In genomic region chr6:48426636-48427035, GRCh38 we compare ENCODE assay signal across 16 cellular contexts.
DNase-seq lines count a peak whose midpoint lies in the region; ATAC-seq and TF ChIP-seq lines count a peak whose summit lies in the region.
"Had no signal": no experiment of that assay in that cellular context is flagged by ENCODE, and none has a peak within 500 bp of the region (broad histone marks: within the 10 kb centered on the region; RNA-seq: fewer than 3 reads in every experiment).

No MANE protein-coding gene starts in this region.

- H3K36me3 ChIP-seq in heart right ventricle: no peaks in the 10 kb centered on the region

- H3K27ac Mint-ChIP-seq in HFFc6: peak overlapping the region; percentile 77
- H3K27ac Mint-ChIP-seq in stimulated activated memory B cell treated with anti-CD40 and anti-IgM and Interleukin-4, amounts not matched to agents 10 μg/mL and 1 μg/mL and 100 μg/mL, for 72 hours: no peak overlapping the region
- no peak overlapping the region for H3K27ac Mint-ChIP-seq in progenitor cell of endocrine pancreas
- H3K27ac Mint-ChIP-seq: type B pancreatic cell, WTC11 had no signal

- H3K27me3 ChIP-seq in heart right ventricle: no peaks in the 10 kb centered on the region

- DNase-seq in AG04449 (ENCODE audit: low read depth, low spot score) (peak; percentile 38), HFFc6 (peak; percentile 93), amniotic stem cell (lab: John Stamatoyannopoulos, UW) (peak; percentile 4), fibroblast of villous mesenchyme (ENCODE audit: low read depth) (peak; percentile 92), heart right ventricle (no peak), progenitor cell of endocrine pancreas (ENCODE audit: low spot score, unreplicated experiment) (no peak), GDM1 (lab: John Stamatoyannopoulos, UW) (no peak)
- DNase-seq: activated naive CD4-positive, alpha-beta T cell treated with anti-CD3 and anti-CD28 coated beads, Interleukin-2, amount 50 U/mL, for 16 hours; AML-193; cortex of kidney; KG1; NCI-H2029 treated with DMSO at 0.1 percent for 48 hours; stimulated activated CD4-positive, alpha-beta T cell treated with anti-CD3 and anti-CD28 coated beads, Interleukin-2, amount 100 ng/mL, for 24 hours had no signal

- H3K4me3 ChIP-seq in AG04449 (ENCODE audit: low read depth, low read length): no peak overlapping the region
- no peak overlapping the region for H3K4me3 ChIP-seq in fibroblast of villous mesenchyme (ENCODE audit: low read depth, low read length)
- no peak overlapping the region for H3K4me3 ChIP-seq in heart right ventricle

- TF ChIP-seq CTCF in AG04449 (IDR thresholded peaks at IDR 0.05; ENCODE audit: insufficient read depth, low read length, missing control alignments): no peak
- TF ChIP-seq CTCF in HFFc6 (IDR thresholded peaks at IDR 0.05): no peak
- TF ChIP-seq CTCF in fibroblast of villous mesenchyme (IDR thresholded peaks at IDR 0.05; ENCODE audit: insufficient read depth, low read depth, low read length): no peak
- no peak for TF ChIP-seq CTCF in heart right ventricle (IDR thresholded peaks at IDR 0.05)
- no peak for TF ChIP-seq CTCF in progenitor cell of endocrine pancreas (IDR thresholded peaks at IDR 0.05; ENCODE audit: unreplicated experiment)

- H3K4me3 Mint-ChIP-seq in HFFc6 (peak overlapping the region; percentile 44), progenitor cell of endocrine pancreas (ENCODE audit: low read depth) (no peak overlapping the region)
- no peak overlapping the region for H3K4me3 Mint-ChIP-seq in stimulated activated memory B cell treated with anti-CD40 and anti-IgM and Interleukin-4, amounts not matched to agents 10 μg/mL and 1 μg/mL and 100 μg/mL, for 72 hours
- H3K4me3 Mint-ChIP-seq: type B pancreatic cell, WTC11 had no signal

- no peaks in the 10 kb centered on the region for H3K9me3 Mint-ChIP-seq in HFFc6
- peaks cover 5% of the 10 kb centered on the region for H3K9me3 Mint-ChIP-seq in stimulated activated memory B cell treated with anti-CD40 and anti-IgM and Interleukin-4, amounts not matched to agents 10 μg/mL and 1 μg/mL and 100 μg/mL, for 72 hours
- peaks cover 6% of the 10 kb centered on the region for H3K9me3 Mint-ChIP-seq in progenitor cell of endocrine pancreas (ENCODE audit: low read depth)

- H3K4me1 ChIP-seq in heart right ventricle: no peaks in the 10 kb centered on the region

- H3K4me1 Mint-ChIP-seq in HFFc6 (ENCODE audit: low read depth) (peaks cover 76% of the 10 kb centered on the region), progenitor cell of endocrine pancreas (ENCODE audit: low read depth) (peaks cover 5% of the 10 kb centered on the region)
- no peaks in the 10 kb centered on the region for H3K4me1 Mint-ChIP-seq in stimulated activated memory B cell treated with anti-CD40 and anti-IgM and Interleukin-4, amounts not matched to agents 10 μg/mL and 1 μg/mL and 100 μg/mL, for 72 hours

- H3K27ac ChIP-seq in heart right ventricle: no peak overlapping the region

- H3K27me3 Mint-ChIP-seq in HFFc6 (ENCODE audit: insufficient read depth) (no peaks in the 10 kb centered on the region), progenitor cell of endocrine pancreas (no peaks in the 10 kb centered on the region)
- H3K27me3 Mint-ChIP-seq in stimulated activated memory B cell treated with anti-CD40 and anti-IgM and Interleukin-4, amounts not matched to agents 10 μg/mL and 1 μg/mL and 100 μg/mL, for 72 hours: no peaks in the 10 kb centered on the region
- H3K27me3 Mint-ChIP-seq: type B pancreatic cell had no signal

- POLR2A ChIA-PET in AG04449 (lab: Yijun Ruan, JAX): no interaction called here

- H3K36me3 Mint-ChIP-seq in HFFc6 (ENCODE audit: low read depth): peaks cover 9% of the 10 kb centered on the region
- no peaks in the 10 kb centered on the region for H3K36me3 Mint-ChIP-seq in stimulated activated memory B cell treated with anti-CD40 and anti-IgM and Interleukin-4, amounts not matched to agents 10 μg/mL and 1 μg/mL and 100 μg/mL, for 72 hours
- no peaks in the 10 kb centered on the region for H3K36me3 Mint-ChIP-seq in progenitor cell of endocrine pancreas (ENCODE audit: insufficient read depth)
- H3K36me3 Mint-ChIP-seq: type B pancreatic cell had no signal

- no peaks in the 10 kb centered on the region for H3K9me3 ChIP-seq in heart right ventricle

- CTCF ChIA-PET in AG04449 (lab: Yijun Ruan, JAX): no interaction called here

- intact Hi-C loops in heart right ventricle (cut with DNase I): no loop called here

- 80 to 90% methylated on average over 3 of the region's 3 CpGs for WGBS in heart right ventricle, 2 donors

- no peak for ATAC-seq in heart right ventricle
- ATAC-seq in stimulated activated memory B cell treated with anti-CD40 and anti-IgM and Interleukin-4, amounts not matched to agents 10 μg/mL and 1 μg/mL and 100 μg/mL, for 72 hours: no peak
- ATAC-seq: WTC11 had no signal

Comparison
In these comparisons a context has a peak if more than half of its experiments do, and no peak if none do; other contexts are left out.
1. DNase-seq: peak in AG04449 (single experiment), HFFc6 (single experiment), amniotic stem cell (single experiment) and fibroblast of villous mesenchyme (single experiment); none in heart right ventricle (0 of 2), progenitor cell of endocrine pancreas (single experiment) and GDM1 (single experiment).